In genomic region chr17:48644910-48645557, GRCh38 we compare ENCODE assay signal across 20 cellular contexts. TPM values are rescaled to one million over a fixed set of nuclear protein-coding genes. Genes with fewer than 3 reads are reported as not detected.
A peak's percentile ranks its signal among the peaks of the same experiment; 100 is the strongest.
DNase-seq lines count a peak whose midpoint lies in the region; ATAC-seq and TF ChIP-seq lines count a peak whose summit lies in the region.
"Had no signal": no experiment of that assay in that cellular context is flagged by ENCODE, and none has a peak within 500 bp of the region (broad histone marks: within the 10 kb centered on the region; RNA-seq: fewer than 3 reads in every experiment).

No MANE protein-coding gene starts in this region.

- no peaks in the 10 kb centered on the region for H3K9me2 ChIP-seq in Loucy (replicated peaks; ENCODE audit: low read depth, low read length)

- H3K4me3 Mint-ChIP-seq in CD8-positive, alpha-beta memory T cell, result peak overlapping the region in 6 of 7 donors; percentile 23 to 87 (median 72)

- H3K27ac Mint-ChIP-seq in CD8-positive, alpha-beta memory T cell, result peak overlapping the region in 3 of 8 donors; percentile 20 to 60 (median 34)
- H3K27ac Mint-ChIP-seq: brain; T-helper 1 cell treated with Interleukin-12 subunit alpha and Interleukin-12 subunit beta and Interleukin-4 antibody, amounts not matched to agents 30 μg/mL and 1 μg/mL, for 36 hours had no signal

- H3K9me3 Mint-ChIP-seq in CD8-positive, alpha-beta memory T cell, result no peaks in the 10 kb centered on the region
- H3K9me3 Mint-ChIP-seq: T-helper 1 cell treated with Interleukin-12 subunit alpha and Interleukin-12 subunit beta and Interleukin-4 antibody, amounts not matched to agents 30 μg/mL and 1 μg/mL, for 36 hours had no signal

- CTCF ChIA-PET in CD8-positive, alpha-beta memory T cell (lab: Charles Lee), result no interaction called here

- H4K20me1 ChIP-seq in Loucy (ENCODE audit: insufficient read depth, low read length, poor library complexity, severe bottlenecking), result peaks cover 37% of the 10 kb centered on the region
- H4K20me1 ChIP-seq in osteoblast (ENCODE audit: insufficient read depth, low read length), result no peaks in the 10 kb centered on the region

- no peaks in the 10 kb centered on the region for H3K9me3 ChIP-seq in CD8-positive, alpha-beta memory T cell (ENCODE audit: low read length)
- H3K9me3 ChIP-seq in Loucy (ENCODE audit: insufficient read depth, low read depth, low read length) (no peaks in the 10 kb centered on the region), iPS-15b (ENCODE audit: control insufficient read depth, insufficient read depth, low read length) (no peaks in the 10 kb centered on the region), osteoblast (ENCODE audit: low read depth, low read length) (no peaks in the 10 kb centered on the region)
- H3K9me3 ChIP-seq: thoracic aorta had no signal

- no peak for DNase-seq in CD8-positive, alpha-beta memory T cell
- peak; percentile 62 for DNase-seq in osteoblast (ENCODE audit: insufficient read length, low spot score, missing footprints)
- DNase-seq in left ventricle myocardium superior, result no peak
- no peak for DNase-seq in cortex of kidney (lab: John Stamatoyannopoulos, UW)
- DNase-seq: activated CD4-positive, CD25-positive, alpha-beta regulatory T cell treated with anti-CD3 and anti-CD28 coated beads, Interleukin-2, amount 50 U/mL, for 72 hours; dermis blood vessel endothelial cell; mammary epithelial cell; NCI-H146; NCI-H226; occipital lobe; Right ventricle myocardium superior; stimulated activated CD4-positive, alpha-beta T cell treated with anti-CD3 and anti-CD28 coated beads, Interleukin-4, amount 100 ng/mL, for 4 hours had no signal

- no peak for TF ChIP-seq CTCF in Loucy (conservative IDR thresholded peaks at IDR 0.05; ENCODE audit: low read length)
- TF ChIP-seq CTCF in osteoblast (IDR thresholded peaks at IDR 0.05; ENCODE audit: extremely low read depth, low read depth, low read length), result no peak

- no peak overlapping the region for H3K27ac ChIP-seq in CD8-positive, alpha-beta memory T cell (ENCODE audit: low read depth, low read length)
- no peak overlapping the region for H3K27ac ChIP-seq in osteoblast (ENCODE audit: low read depth, low read length)
- H3K27ac ChIP-seq: BLaER1, thoracic aorta had no signal

- H3K4me3 ChIP-seq in CD8-positive, alpha-beta memory T cell (ENCODE audit: low read length), result no peak overlapping the region
- H3K4me3 ChIP-seq in Loucy (ENCODE audit: low read length, poor library complexity, severe bottlenecking) (peak overlapping the region; percentile 89), iPS-15b (ENCODE audit: low read depth, low read length) (peak overlapping the region; percentile 36), osteoblast (ENCODE audit: insufficient read depth, low read length) (no peak overlapping the region)
- H3K4me3 ChIP-seq: BLaER1, thoracic aorta had no signal

- H3K27me3 ChIP-seq in CD8-positive, alpha-beta memory T cell (ENCODE audit: insufficient read depth, low read length, poor library complexity, severe bottlenecking), result peaks cover 30% of the 10 kb centered on the region
- H3K27me3 ChIP-seq in Loucy (ENCODE audit: insufficient read depth, low read length, poor library complexity, severe bottlenecking) (peaks cover 32% of the 10 kb centered on the region), iPS-15b (ENCODE audit: control insufficient read depth, insufficient read depth, low read length) (peaks cover 98% of the 10 kb centered on the region), osteoblast (ENCODE audit: insufficient read depth, low read length) (peaks cover 97% of the 10 kb centered on the region)

- H3K4me2 ChIP-seq in Loucy (ENCODE audit: low read depth, low read length, poor library complexity, severe bottlenecking) (peak overlapping the region; percentile 95), osteoblast (ENCODE audit: insufficient read depth, low read length) (no peak overlapping the region)
- H3K4me2 ChIP-seq: BLaER1 had no signal

- peaks cover 15% of the 10 kb centered on the region for H3K4me1 ChIP-seq in CD8-positive, alpha-beta memory T cell (ENCODE audit: insufficient read depth, low read length)
- H3K4me1 ChIP-seq in Loucy (ENCODE audit: insufficient read depth, low read length, poor library complexity, severe bottlenecking) (peaks cover 69% of the 10 kb centered on the region), iPS-15b (ENCODE audit: control insufficient read depth, insufficient read depth, low read length) (no peaks in the 10 kb centered on the region), osteoblast (ENCODE audit: insufficient read depth, low read length) (peaks cover 3% of the 10 kb centered on the region)

- ATAC-seq in left ventricle myocardium superior (no peak), GM18867 (IDR thresholded peaks at IDR 0.05; ENCODE audit: unreplicated experiment) (no peak)
- ATAC-seq: esophagus mucosa had no signal

- H3K27me3 Mint-ChIP-seq in CD8-positive, alpha-beta memory T cell, result peaks cover 55 to 64% of the 10 kb centered on the region in 2 donors

- peaks cover 16 to 38% (median 28%) of the 10 kb centered on the region in 3 donors for H3K4me1 Mint-ChIP-seq in CD8-positive, alpha-beta memory T cell
- H3K4me1 Mint-ChIP-seq: brain had no signal

- peaks cover 0 to 1% (median 0%) of the 10 kb centered on the region in 3 donors for H3K36me3 Mint-ChIP-seq in CD8-positive, alpha-beta memory T cell
- H3K36me3 Mint-ChIP-seq: brain had no signal

- H3F3A ChIP-seq in Loucy (ENCODE audit: low read depth), result no peaks in the 10 kb centered on the region

- POLR2A ChIA-PET in CD8-positive, alpha-beta memory T cell (lab: Charles Lee), result no interaction called here

- peak overlapping the region; percentile 98 for H3K9ac ChIP-seq in Loucy (ENCODE audit: low read depth, low read length, poor library complexity, severe bottlenecking)
- H3K9ac ChIP-seq in iPS-15b (ENCODE audit: low read depth, low read length), result no peak overlapping the region
- H3K9ac ChIP-seq: BLaER1 had no signal

- H3K36me3 ChIP-seq in CD8-positive, alpha-beta memory T cell (ENCODE audit: insufficient read depth, low read length), result no peaks in the 10 kb centered on the region
- H3K36me3 ChIP-seq in Loucy (ENCODE audit: insufficient read depth, low read length), result no peaks in the 10 kb centered on the region
- H3K36me3 ChIP-seq in iPS-15b (ENCODE audit: control insufficient read depth, insufficient read depth, low read length), result no peaks in the 10 kb centered on the region
- no peaks in the 10 kb centered on the region for H3K36me3 ChIP-seq in osteoblast (ENCODE audit: insufficient read depth, low read length)
- H3K36me3 ChIP-seq: BLaER1, thoracic aorta had no signal

- intact Hi-C loops in left ventricle myocardium superior (cut with micrococcal nuclease), result no loop called here

- peaks cover 100% of the 10 kb centered on the region for H3K79me2 ChIP-seq in Loucy (ENCODE audit: insufficient read depth, low read length)
- no peaks in the 10 kb centered on the region for H3K79me2 ChIP-seq in osteoblast (ENCODE audit: insufficient read depth, low read length)

- H2AFZ ChIP-seq in Loucy (ENCODE audit: low read length), result no peak overlapping the region
- no peak overlapping the region for H2AFZ ChIP-seq in osteoblast (ENCODE audit: low read length)

RNA-seq across cellular contexts. Expression of gene HOXB9, which starts 18.9 kb away (rescaled TPM):
- total RNA-seq in CD8-positive, alpha-beta memory T cell, result 1 to 10 TPM; 2.0 to 2.6 TPM
- polyA plus RNA-seq in CD8-positive, alpha-beta memory T cell, result not detected
- total RNA-seq in osteoblast (not detected in 2 replicates), left ventricle myocardium superior (not detected)
- total RNA-seq: esophagus mucosa, occipital lobe, Right ventricle myocardium superior, thoracic aorta had no signal
- polyA plus RNA-seq: mammary epithelial cell had no signal

RNA-seq across cellular contexts. Expression of gene HOXB8, which starts 29.9 kb away (rescaled TPM):
- not detected for total RNA-seq in CD8-positive, alpha-beta memory T cell
- not detected for polyA plus RNA-seq in CD8-positive, alpha-beta memory T cell
- total RNA-seq in osteoblast (not detected in 2 replicates), left ventricle myocardium superior (not detected)
- total RNA-seq: esophagus mucosa, mammary epithelial cell, occipital lobe, Right ventricle myocardium superior had no signal
- polyA plus RNA-seq: mammary epithelial cell had no signal

RNA-seq across cellular contexts. Expression of gene HOXB7, which starts 34.2 kb away (rescaled TPM):
- under 1 TPM; 0.89 to 0.96 TPM for total RNA-seq in CD8-positive, alpha-beta memory T cell
- 0.87 TPM for polyA plus RNA-seq in CD8-positive, alpha-beta memory T cell
- total RNA-seq in osteoblast (0.36 TPM in 1 of 2 replicates, not detected in the other), left ventricle myocardium superior (0.30 TPM)
- total RNA-seq: mammary epithelial cell, occipital lobe had no signal

RNA-seq across cellular contexts. Expression of gene HOXB6, which starts 40.2 kb away (rescaled TPM):
- total RNA-seq in CD8-positive, alpha-beta memory T cell, result under 1 TPM; 0.22 to 0.37 TPM
- not detected for polyA plus RNA-seq in CD8-positive, alpha-beta memory T cell
- total RNA-seq in osteoblast (0.59 and 0.72 TPM in 2 replicates), left ventricle myocardium superior (0.20 TPM)
- total RNA-seq: occipital lobe had no signal

RNA-seq across cellular contexts. Expression of gene HOXB5, which starts 51.5 kb away (rescaled TPM):
- not detected for total RNA-seq in CD8-positive, alpha-beta memory T cell
- polyA plus RNA-seq in CD8-positive, alpha-beta memory T cell, result not detected
- total RNA-seq in osteoblast, result not detected in 2 replicates
- not detected for total RNA-seq in left ventricle myocardium superior
- total RNA-seq: mammary epithelial cell, occipital lobe had no signal
- polyA plus RNA-seq: mammary epithelial cell had no signal

Comparison
In these comparisons a context has a peak if more than half of its experiments do, and no peak if none do; other contexts are left out.
1. H3K4me3 ChIP-seq: peak in Loucy (single experiment) and iPS-15b (single experiment); none in CD8-positive, alpha-beta memory T cell (single experiment) and osteoblast (single experiment).